ENCODE assay signal across 15 cellular contexts in the genomic region with DNA sequence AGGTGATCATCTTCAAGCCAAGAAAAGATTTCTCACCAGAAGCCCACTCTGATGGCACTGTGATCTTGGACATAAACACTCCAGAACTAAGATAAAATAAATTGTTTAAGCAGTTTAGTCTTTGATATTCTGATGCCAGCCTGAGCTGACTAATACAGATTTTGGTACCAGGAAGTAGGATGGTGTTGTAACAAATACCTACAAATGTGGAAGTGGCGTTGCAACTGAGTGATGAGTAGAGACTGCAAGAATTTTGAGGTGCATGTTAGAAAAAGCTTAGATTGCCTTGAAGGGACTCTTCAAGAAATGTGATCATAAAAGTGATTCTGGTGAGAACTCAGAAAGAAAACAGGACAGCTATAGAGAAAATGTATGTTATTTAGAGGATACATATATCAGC.
"Had no signal": no experiment of that assay in that cellular context is flagged by ENCODE, and none has a peak within 500 bp of the region (broad histone marks: within the 10 kb centered on the region; RNA-seq: fewer than 3 reads in every experiment).

No MANE protein-coding gene starts in this region.

- H3K27ac ChIP-seq: ascending aorta, cardiac muscle cell, psoas muscle, tibial nerve had no signal

- H3K36me3 ChIP-seq: ascending aorta, cardiac muscle cell, spleen, tibial nerve had no signal

- H3K4me3 ChIP-seq: ascending aorta, cardiac muscle cell, psoas muscle, spleen, tibial nerve had no signal

- H3K4me1 ChIP-seq: ascending aorta, psoas muscle, spleen, tibial nerve had no signal

- ATAC-seq: activated CD8-positive, alpha-beta T cell treated with anti-CD3 and anti-CD28 coated beads, Interleukin-2, amount 10 ng/mL, durations not matched to agents 7 days and 5 days; activated naive CD8-positive, alpha-beta T cell treated with anti-CD3 and anti-CD28 coated beads, Interleukin-2, amount 50 U/mL, for 24 hours; psoas muscle; sciatic nerve; stimulated activated memory B cell treated with anti-CD40 and anti-IgM and Interleukin-4, amounts not matched to agents 10 μg/mL and 1 μg/mL and 100 μg/mL, for 72 hours had no signal

- H3K27me3 ChIP-seq: ascending aorta, cardiac muscle cell, spleen, tibial nerve had no signal

- DNase-seq: activated CD4-positive, alpha-beta T cell treated with anti-CD3 and anti-CD28 coated beads for 4 hours; activated CD8-positive, alpha-beta memory T cell treated with anti-CD3 and anti-CD28 coated beads, Interleukin-2, amount 50 U/mL, for 48 hours; activated CD8-positive, alpha-beta T cell treated with anti-CD3 and anti-CD28 coated beads, Interleukin-2, amount 10 ng/mL, durations not matched to agents 7 days and 5 days; activated naive CD4-positive, alpha-beta T cell; activated naive CD8-positive, alpha-beta T cell treated with anti-CD3 and anti-CD28 coated beads, Interleukin-2, amount 50 U/mL, for 24 hours; foreskin melanocyte; head of caudate nucleus; psoas muscle; spleen; stimulated activated CD4-positive, alpha-beta T cell treated with anti-CD3 and anti-CD28 coated beads, Interleukin-1b, Interleukin-23, amount 100 ng/mL, for 48 hours had no signal

- H3K9me3 ChIP-seq: psoas muscle had no signal
